13 cellular contexts compared by ENCODE assay signal in the genomic region with DNA sequence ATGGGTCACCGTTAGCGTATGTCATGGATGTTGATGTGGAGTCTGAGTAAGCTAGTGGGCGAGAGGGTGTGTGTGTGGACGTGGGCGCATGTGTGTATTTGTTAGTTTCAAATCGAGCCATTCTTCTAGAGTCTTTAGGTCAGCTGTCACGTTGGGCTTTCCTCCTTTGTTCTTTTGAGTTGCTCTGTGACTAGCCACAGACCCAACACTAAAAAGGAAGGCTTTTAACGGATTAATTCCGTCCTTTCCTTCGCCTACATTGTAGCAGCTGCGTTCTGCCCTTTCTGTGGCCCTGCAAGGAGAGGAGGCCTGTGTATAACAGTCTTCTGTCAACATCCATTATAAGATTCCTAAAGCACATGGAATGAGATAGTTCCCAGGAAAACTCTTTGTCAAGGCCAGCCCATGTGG.
DNase-seq lines count a peak whose midpoint lies in the region; ATAC-seq lines count a peak whose summit lies in the region.
"Had no signal": no experiment of that assay in that cellular context is flagged by ENCODE, and none has a peak within 500 bp of the region (broad histone marks: within the 10 kb centered on the region; RNA-seq: fewer than 3 reads in every experiment).

No MANE protein-coding gene starts in this region.

- H3K4me1 ChIP-seq in mesodermal cell (ENCODE audit: control insufficient read depth, insufficient read depth, low read length, poor library complexity, severe bottlenecking) = peaks cover 5% of the 10 kb centered on the region

- H3K27ac ChIP-seq in mesodermal cell (ENCODE audit: low read depth, low read length, severe bottlenecking) = peak overlapping the region; percentile 32
- H3K27ac ChIP-seq: epithelial cell of prostate had no signal

- no peaks in the 10 kb centered on the region for H3K9me3 ChIP-seq in mesodermal cell (ENCODE audit: control insufficient read depth, low read length)

- WGBS in mesodermal cell (ENCODE audit: insufficient coverage in 2 of 2), 2 experiments = 85 to 87% methylated on average over 7 of the region's 11 CpGs

- peak; percentile 7 for DNase-seq in NCI-H748 treated with DMSO at 0.1 percent for 48 hours (lab: John Stamatoyannopoulos, UW)
- DNase-seq in ecto neural progenitor cell (ENCODE audit: low spot score) = peak; percentile 67
- DNase-seq in superior temporal gyrus (ENCODE audit: extremely low spot score) = peak; percentile 51
- no peak for DNase-seq in G401 (ENCODE audit: low spot score)
- DNase-seq in NCI-H2196 treated with DMSO at 0.1 percent for 48 hours (lab: John Stamatoyannopoulos, UW; ENCODE audit: unreplicated experiment) = no peak
- DNase-seq: activated CD4-positive, alpha-beta memory T cell treated with anti-CD3 and anti-CD28 coated beads for 36 hours; activated naive CD8-positive, alpha-beta T cell treated with anti-CD3 and anti-CD28 coated beads, Interleukin-2, amount 50 U/mL, for 24 hours; left colon; NCI-H510A had no signal

- ATAC-seq in GM18498 (IDR thresholded peaks at IDR 0.05; ENCODE audit: unreplicated experiment) = no peak
- ATAC-seq: activated naive CD8-positive, alpha-beta T cell treated with anti-CD3 and anti-CD28 coated beads, Interleukin-2, amount 50 U/mL, for 24 hours; left colon; SK-N-SH treated with all-trans-retinoic acid at 6 μM for 48 hours had no signal

- H3K4me3 ChIP-seq in mesodermal cell (ENCODE audit: extremely low read depth, insufficient read depth, low read length, poor library complexity, severe bottlenecking) = no peak overlapping the region

- in situ Hi-C loops in G401 (cut with HindIII; ENCODE audit: low sequenced_read_pairs) = no loop called here

- H3K36me3 ChIP-seq in mesodermal cell (ENCODE audit: control insufficient read depth, insufficient read depth, low read length) = no peaks in the 10 kb centered on the region

Comparison
In these comparisons a context has a peak if more than half of its experiments do, and no peak if none do; other contexts are left out.
1. DNase-seq: peak in NCI-H748 treated with DMSO at 0.1 percent for 48 hours (single experiment), ecto neural progenitor cell (single experiment) and superior temporal gyrus (single experiment); none in G401 (single experiment) and NCI-H2196 treated with DMSO at 0.1 percent for 48 hours (single experiment).